In genomic region chr17:81727324-81728031, GRCh38 we compare ENCODE assay signal across 19 cellular contexts. TPM values are rescaled to one million over a fixed set of nuclear protein-coding genes. Genes with fewer than 3 reads are reported as not detected.
DNase-seq lines count a peak whose midpoint lies in the region; ATAC-seq and TF ChIP-seq lines count a peak whose summit lies in the region.
"Had no signal": no experiment of that assay in that cellular context is flagged by ENCODE, and none has a peak within 500 bp of the region (broad histone marks: within the 10 kb centered on the region; RNA-seq: fewer than 3 reads in every experiment).

No MANE protein-coding gene starts in this region.

- H3K27me3 ChIP-seq in vagina (no peaks in the 10 kb centered on the region), smooth muscle cell (ENCODE audit: low read depth) (no peaks in the 10 kb centered on the region)
- H3K27me3 ChIP-seq: ovary had no signal

- H3K79me2 ChIP-seq in smooth muscle cell (ENCODE audit: low read depth): no peaks in the 10 kb centered on the region

- no peak for ATAC-seq in GM21447 (IDR thresholded peaks at IDR 0.05; ENCODE audit: unreplicated experiment)
- ATAC-seq: activated CD4-positive, alpha-beta T cell treated with anti-CD3 and anti-CD28 coated beads for 36 hours had no signal

- no peaks in the 10 kb centered on the region for H4K20me1 ChIP-seq in smooth muscle cell (ENCODE audit: low read depth)

- DNase-seq in DMS53 (lab: John Stamatoyannopoulos, UW) (peak; percentile 87), NCI-H2029 treated with DMSO at 0.1 percent for 48 hours (lab: John Stamatoyannopoulos, UW) (peak; percentile 84), mucosa of gallbladder (ENCODE audit: low spot score) (peak; percentile 65), kidney tubule cell (ENCODE audit: low spot score) (no peak), vagina (ENCODE audit: extremely low spot score in 2 of 2) (no peak), smooth muscle cell (lab: John Stamatoyannopoulos, UW; ENCODE audit: unreplicated experiment) (no peak)
- DNase-seq: activated CD4-positive, alpha-beta T cell treated with anti-CD3 and anti-CD28 coated beads for 36 hours; activated T-cell treated with anti-CD3 and anti-CD28 coated beads for 4 hours; GDM1; islet precursor cell; Karpas-422; midbrain; Right ventricle myocardium superior; stimulated activated naive CD4-positive, alpha-beta T cell had no signal

- H3K9me3 ChIP-seq in vagina (no peaks in the 10 kb centered on the region), smooth muscle cell (replicated peaks; ENCODE audit: low read depth) (no peaks in the 10 kb centered on the region)
- H3K9me3 ChIP-seq: ovary had no signal

- H3K36me3 ChIP-seq in vagina (no peaks in the 10 kb centered on the region), smooth muscle cell (ENCODE audit: low read depth) (no peaks in the 10 kb centered on the region)
- H3K36me3 ChIP-seq: cardiac muscle cell, ovary had no signal

- H3K4me3 ChIP-seq in vagina: no peak overlapping the region
- no peak overlapping the region for H3K4me3 ChIP-seq in smooth muscle cell
- H3K4me3 ChIP-seq: cardiac muscle cell, ovary, skin epidermis had no signal

- no peak overlapping the region for H3K4me2 ChIP-seq in smooth muscle cell

- no peak for TF ChIP-seq CTCF in VCaP (conservative IDR thresholded peaks at IDR 0.05)
- no peak for TF ChIP-seq CTCF in vagina (IDR thresholded peaks at IDR 0.05)
- no peak for TF ChIP-seq CTCF in smooth muscle cell (IDR thresholded peaks at IDR 0.05; ENCODE audit: borderline replicate concordance, insufficient read depth, poor library complexity, severe bottlenecking)

- H3K9ac ChIP-seq in smooth muscle cell (ENCODE audit: low read depth): no peak overlapping the region

- WGBS in smooth muscle cell (ENCODE audit: low lambda C conversion rate): 97% methylated on average over 23 of the region's 23 CpGs

- intact Hi-C loops in vagina (cut with DNase I): no loop called here

- H3F3A ChIP-seq in smooth muscle cell (ENCODE audit: low read depth): peaks cover 5% of the 10 kb centered on the region

- H3K4me1 ChIP-seq in vagina: peaks cover 10% of the 10 kb centered on the region
- no peaks in the 10 kb centered on the region for H3K4me1 ChIP-seq in smooth muscle cell (ENCODE audit: low read depth)

- no peak for TF ChIP-seq POLR2A in vagina (IDR thresholded peaks at IDR 0.05)

- H2AFZ ChIP-seq in smooth muscle cell (ENCODE audit: low read depth): no peak overlapping the region

- H3K27ac ChIP-seq in VCaP (peak overlapping the region; percentile 94), vagina (no peak overlapping the region), smooth muscle cell (ENCODE audit: low read depth) (no peak overlapping the region)
- H3K27ac ChIP-seq: cardiac muscle cell, ovary had no signal

RNA-seq across cellular contexts. Expression of gene SLC25A10, which starts 15.4 kb away (rescaled TPM):
- 34.1 TPM for total RNA-seq in mucosa of gallbladder
- total RNA-seq in vagina: 2.9 TPM
- total RNA-seq in smooth muscle cell: 8.4 and 11.3 TPM in 2 replicates
- polyA plus RNA-seq in smooth muscle cell: 13.0 and 21.0 TPM in 2 replicates

RNA-seq across cellular contexts. Expression of gene MRPL12, which starts 24.3 kb away (rescaled TPM):
- total RNA-seq in mucosa of gallbladder: 48.6 TPM
- total RNA-seq in vagina: 77.3 TPM
- 16.5 and 22.2 TPM in 2 replicates for total RNA-seq in smooth muscle cell
- polyA plus RNA-seq in smooth muscle cell: 83.6 and 92.4 TPM in 2 replicates

RNA-seq across cellular contexts. Expression of gene HGS, which starts 43.7 kb away (rescaled TPM):
- total RNA-seq in mucosa of gallbladder (137 TPM), vagina (72.9 TPM), smooth muscle cell (64.9 and 68.0 TPM in 2 replicates)
- 164 and 194 TPM in 2 replicates for polyA plus RNA-seq in smooth muscle cell

RNA-seq across cellular contexts. Expression of gene ARL16, which starts 43.9 kb away (rescaled TPM):
- total RNA-seq in mucosa of gallbladder: 37.6 TPM
- total RNA-seq in vagina: 24.1 TPM
- 22.3 and 24.0 TPM in 2 replicates for total RNA-seq in smooth muscle cell
- 62.1 and 77.3 TPM in 2 replicates for polyA plus RNA-seq in smooth muscle cell

Comparison
In these comparisons a context has a peak if more than half of its experiments do, and no peak if none do; other contexts are left out.
1. DNase-seq: peak in DMS53 (single experiment), NCI-H2029 treated with DMSO at 0.1 percent for 48 hours (single experiment) and mucosa of gallbladder (single experiment); none in kidney tubule cell (single experiment), vagina (0 of 2) and smooth muscle cell (single experiment).